ENCODE assay signal across 28 cellular contexts in the genomic region with DNA sequence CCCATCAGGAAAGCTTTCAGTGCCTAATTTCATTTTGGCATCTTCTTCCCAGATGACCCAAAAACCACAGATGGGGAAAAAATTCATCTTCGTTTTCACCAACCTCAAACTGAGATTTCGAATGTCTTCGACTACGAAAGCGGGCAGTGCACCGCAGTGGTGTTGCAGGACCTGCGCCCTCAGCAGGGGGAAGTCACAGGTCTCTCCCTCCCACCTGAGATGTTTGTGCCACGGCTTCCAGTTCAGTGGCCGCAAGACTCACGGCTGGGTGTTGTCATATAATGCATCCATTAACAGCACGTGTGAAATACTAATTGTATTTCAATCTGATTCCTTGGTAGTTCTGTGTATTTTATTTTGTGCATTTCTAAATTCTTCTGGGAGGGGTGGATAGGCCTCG.
"Had no signal": no experiment of that assay in that cellular context is flagged by ENCODE, and none has a peak within 500 bp of the region (broad histone marks: within the 10 kb centered on the region; RNA-seq: fewer than 3 reads in every experiment).

No MANE protein-coding gene starts in this region.

- H3K27me3 ChIP-seq: ascending aorta, cardiac muscle cell, SJSA1 had no signal

- H3K4me1 Mint-ChIP-seq: activated CD4-positive, alpha-beta T cell treated with anti-CD3 and anti-CD28 coated beads, Interleukin-2, amount 10 ng/mL, durations not matched to agents 24 days and 14 days; activated naive CD4-positive, alpha-beta T cell treated with anti-CD3 and anti-CD28 coated beads, Interleukin-2, amount 50 U/mL, for 24 hours; activated naive CD8-positive, alpha-beta T cell treated with anti-CD3 and anti-CD28 coated beads, Interleukin-2, amount 10 ng/mL, durations not matched to agents 7 days and 5 days; activated T-helper 17 cell treated with anti-CD3 and anti-CD28 coated beads, Interleukin-2, amount 50 U/mL, for 72 hours; central memory CD8-positive, alpha-beta T cell had no signal

- H3K4me3 Mint-ChIP-seq: activated CD4-positive, alpha-beta T cell treated with anti-CD3 and anti-CD28 coated beads, Interleukin-2, amount 10 ng/mL, durations not matched to agents 24 days and 14 days; activated naive CD4-positive, alpha-beta T cell treated with anti-CD3 and anti-CD28 coated beads, Interleukin-2, amount 50 U/mL, for 24 hours; activated naive CD8-positive, alpha-beta T cell treated with anti-CD3 and anti-CD28 coated beads, Interleukin-2, amount 10 ng/mL, durations not matched to agents 7 days and 5 days; activated T-cell treated with anti-CD3 and anti-CD28 coated beads, Interleukin-2, amount 50 U/mL, for 72 hours; activated T-helper 17 cell treated with anti-CD3 and anti-CD28 coated beads, Interleukin-2, amount 50 U/mL, for 72 hours; central memory CD8-positive, alpha-beta T cell; T-helper 1 cell treated with Interleukin-12 subunit alpha and Interleukin-12 subunit beta and Interleukin-4 antibody, amounts not matched to agents 30 μg/mL and 1 μg/mL, for 36 hours; T-helper 2 cell treated with Interferon-gamma antibody and Interleukin-4, amounts not matched to agents 5 μg/mL and 100 μg/mL, for 36 hours had no signal

- DNase-seq: activated CD4-positive, alpha-beta T cell treated with anti-CD3 and anti-CD28 coated beads, Interleukin-2, amount 10 ng/mL, durations not matched to agents 24 days and 14 days; activated CD4-positive, alpha-beta T cell treated with anti-CD3 and anti-CD28 coated beads, Interleukin-2, amount 50 U/mL, for 4 hours; activated effector memory CD4-positive, alpha-beta T cell treated with anti-CD3 and anti-CD28 coated beads, Interleukin-2, amount 50 U/mL, for 16 hours; activated naive CD4-positive, alpha-beta T cell treated with Interleukin-2 at 50 U/mL for 16 hours; activated naive CD8-positive, alpha-beta T cell treated with anti-CD3 and anti-CD28 coated beads, Interleukin-2, amount 10 ng/mL, durations not matched to agents 7 days and 5 days; activated T-cell treated with anti-CD3 and anti-CD28 coated beads, Interleukin-2, amount 50 U/mL, for 1 hour; activated T-cell treated with anti-CD3 and anti-CD28 coated beads, Interleukin-2, amount 50 U/mL, for 72 hours; amygdala; Kasumi-1; KG1; MG63; NCI-H1048; NCI-H1105 treated with DMSO at 0.1 percent for 48 hours; NCI-H1436 treated with DMSO at 0.1 percent for 48 hours; NCI-H1694 treated with DMSO at 0.1 percent for 48 hours; NCI-H2029; NCI-H345; NCI-H524 treated with DMSO at 0.1 percent for 48 hours; SHP77 treated with DMSO at 0.1 percent for 48 hours; SK-N-SH had no signal

- H3K9me3 ChIP-seq: ascending aorta, MG63, SK-N-SH had no signal

- H3K36me3 Mint-ChIP-seq: activated naive CD4-positive, alpha-beta T cell treated with anti-CD3 and anti-CD28 coated beads, Interleukin-2, amount 50 U/mL, for 24 hours; activated naive CD8-positive, alpha-beta T cell treated with anti-CD3 and anti-CD28 coated beads, Interleukin-2, amount 10 ng/mL, durations not matched to agents 7 days and 5 days had no signal

- H3K27ac ChIP-seq: ascending aorta, cardiac muscle cell, SJSA1 had no signal

- H3K9ac ChIP-seq: SK-N-SH had no signal

- H3K4me3 ChIP-seq: ascending aorta, cardiac muscle cell, MG63, SJSA1 had no signal

- ATAC-seq: activated T-cell treated with anti-CD3 and anti-CD28 coated beads, Interleukin-2, amount 50 U/mL, for 72 hours; activated T-helper 17 cell treated with anti-CD3 and anti-CD28 coated beads, Interleukin-2, amount 50 U/mL, for 72 hours had no signal

- H3K27ac Mint-ChIP-seq: activated CD4-positive, alpha-beta T cell treated with anti-CD3 and anti-CD28 coated beads, Interleukin-2, amount 10 ng/mL, durations not matched to agents 24 days and 14 days; activated naive CD4-positive, alpha-beta T cell treated with anti-CD3 and anti-CD28 coated beads, Interleukin-2, amount 50 U/mL, for 24 hours; activated naive CD8-positive, alpha-beta T cell treated with anti-CD3 and anti-CD28 coated beads, Interleukin-2, amount 10 ng/mL, durations not matched to agents 7 days and 5 days; activated T-cell treated with anti-CD3 and anti-CD28 coated beads, Interleukin-2, amount 50 U/mL, for 72 hours; activated T-helper 17 cell treated with anti-CD3 and anti-CD28 coated beads, Interleukin-2, amount 50 U/mL, for 72 hours; T-helper 1 cell treated with Interleukin-12 subunit alpha and Interleukin-12 subunit beta and Interleukin-4 antibody, amounts not matched to agents 30 μg/mL and 1 μg/mL, for 36 hours; T-helper 2 cell treated with Interferon-gamma antibody and Interleukin-4, amounts not matched to agents 5 μg/mL and 100 μg/mL, for 36 hours had no signal

- H3K36me3 ChIP-seq: ascending aorta, cardiac muscle cell, MG63, SJSA1 had no signal

- H3K27me3 Mint-ChIP-seq: activated CD4-positive, alpha-beta T cell treated with anti-CD3 and anti-CD28 coated beads, Interleukin-2, amount 10 ng/mL, durations not matched to agents 24 days and 14 days; activated naive CD8-positive, alpha-beta T cell treated with anti-CD3 and anti-CD28 coated beads, Interleukin-2, amount 10 ng/mL, durations not matched to agents 7 days and 5 days had no signal

- H3K9me3 Mint-ChIP-seq: activated CD4-positive, alpha-beta T cell treated with anti-CD3 and anti-CD28 coated beads, Interleukin-2, amount 10 ng/mL, durations not matched to agents 24 days and 14 days; activated naive CD4-positive, alpha-beta T cell treated with anti-CD3 and anti-CD28 coated beads, Interleukin-2, amount 50 U/mL, for 24 hours; T-helper 1 cell treated with Interleukin-12 subunit alpha and Interleukin-12 subunit beta and Interleukin-4 antibody, amounts not matched to agents 30 μg/mL and 1 μg/mL, for 36 hours had no signal

- H3K4me1 ChIP-seq: ascending aorta, SJSA1 had no signal

- H3K4me2 ChIP-seq: SK-N-SH had no signal
